ENCODE assay signal across 15 cellular contexts in the genomic region with DNA sequence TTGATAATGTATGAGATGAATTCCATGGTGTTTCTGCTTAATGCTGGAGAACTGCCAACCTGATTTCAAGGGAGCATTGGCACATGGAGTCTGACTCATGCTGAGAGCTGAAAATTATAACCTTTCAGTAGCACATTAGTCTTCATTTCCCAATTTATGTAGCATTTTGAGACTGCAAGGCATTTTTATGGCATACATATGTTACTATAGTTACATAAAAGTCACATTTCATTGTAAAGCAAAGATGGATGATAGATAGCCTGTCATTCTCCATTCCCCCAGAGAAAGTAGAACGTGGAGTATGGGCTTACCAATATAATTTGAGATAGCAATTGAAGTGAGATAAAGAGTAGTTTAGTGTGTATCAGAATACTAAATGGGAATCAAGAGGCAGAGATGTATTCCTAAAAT.
DNase-seq lines count a peak whose midpoint lies in the region; ATAC-seq and TF ChIP-seq lines count a peak whose summit lies in the region.
"Had no signal": no experiment of that assay in that cellular context is flagged by ENCODE, and none has a peak within 500 bp of the region (broad histone marks: within the 10 kb centered on the region; RNA-seq: fewer than 3 reads in every experiment).

No MANE protein-coding gene starts in this region.

- H3K4me3 ChIP-seq in fibroblast of the aortic adventitia (ENCODE audit: low read depth, low read length) = no peak overlapping the region
- H3K4me3 ChIP-seq: A549, esophagus muscularis mucosa, thyroid gland had no signal

- ATAC-seq in GM21390 (IDR thresholded peaks at IDR 0.05; ENCODE audit: unreplicated experiment) = no peak
- ATAC-seq: A549 had no signal

- DNase-seq in NOMO-1 treated with DMSO at 0.1 percent for 48 hours (lab: John Stamatoyannopoulos, UW; ENCODE audit: unreplicated experiment) (peak; percentile 25), NOMO-1 treated with dmso at 0.1 percent for 144 hours (lab: John Stamatoyannopoulos, UW; ENCODE audit: unreplicated experiment) (no peak), SK-MEL-5 (ENCODE audit: low read depth, low spot score) (peak; percentile 43), fibroblast of the aortic adventitia (ENCODE audit: low read depth) (peak; percentile 43), stromal cell of bone marrow (ENCODE audit: low read depth) (peak; percentile 52), cardiac septum (ENCODE audit: low spot score) (no peak)
- DNase-seq in stimulated activated CD4-positive, alpha-beta T cell treated with anti-CD3 and anti-CD28 coated beads, Interleukin-1b, Interleukin-23, amount 100 ng/mL, for 48 hours = no peak
- DNase-seq: activated naive CD4-positive, alpha-beta T cell treated with anti-CD3 and anti-CD28 coated beads, Interleukin-2, amount 50 U/mL, for 16 hours; NCI-H1105; SHP77 treated with DMSO at 0.1 percent for 48 hours; stimulated activated CD4-positive, alpha-beta T cell treated with anti-CD3 and anti-CD28 coated beads, Interleukin-15, amount 100 ng/mL, for 24 hours; thyroid gland had no signal

- intact Hi-C loops in cardiac septum (cut with DNase I) = no loop called here

- no peak for TF ChIP-seq CTCF in fibroblast of the aortic adventitia (IDR thresholded peaks at IDR 0.05; ENCODE audit: insufficient read depth, low read length)

- in situ Hi-C loops in SK-MEL-5 (cut with HindIII; ENCODE audit: low pct_unique_long_range_greater_than_20kb, low sequenced_read_pairs) = no loop called here

Comparison
In these comparisons a context has a peak if more than half of its experiments do, and no peak if none do; other contexts are left out.
1. DNase-seq: peak in NOMO-1 treated with DMSO at 0.1 percent for 48 hours (single experiment), SK-MEL-5 (single experiment), fibroblast of the aortic adventitia (single experiment) and stromal cell of bone marrow (single experiment); none in NOMO-1 treated with dmso at 0.1 percent for 144 hours (single experiment), stimulated activated CD4-positive, alpha-beta T cell treated with anti-CD3 and anti-CD28 coated beads, Interleukin-1b, Interleukin-23, amount 100 ng/mL, for 48 hours (single experiment) and cardiac septum (single experiment).